In genomic region chr4:3344596-3344995, GRCh38 we compare ENCODE assay signal across 25 cellular contexts.
"Had no signal": no experiment of that assay in that cellular context is flagged by ENCODE, and none has a peak within 500 bp of the region (broad histone marks: within the 10 kb centered on the region; RNA-seq: fewer than 3 reads in every experiment).

No MANE protein-coding gene starts in this region.

- H3K27me3 Mint-ChIP-seq: activated CD4-positive, alpha-beta T cell treated with anti-CD3 and anti-CD28 coated beads for 36 hours; activated naive CD4-positive, alpha-beta T cell treated with anti-CD3 and anti-CD28 coated beads, Interleukin-2, amount 50 U/mL, for 24 hours; activated naive CD8-positive, alpha-beta T cell treated with anti-CD3 and anti-CD28 coated beads, Interleukin-2, amount 50 U/mL, for 24 hours had no signal

- H3K4me3 Mint-ChIP-seq: activated CD4-positive, alpha-beta T cell treated with anti-CD3 and anti-CD28 coated beads for 36 hours; activated naive CD4-positive, alpha-beta T cell treated with anti-CD3 and anti-CD28 coated beads, Interleukin-2, amount 50 U/mL, for 24 hours; activated naive CD8-positive, alpha-beta T cell treated with anti-CD3 and anti-CD28 coated beads, Interleukin-2, amount 50 U/mL, for 24 hours; nephron had no signal

- ATAC-seq: activated CD4-positive, alpha-beta T cell treated with anti-CD3 and anti-CD28 coated beads for 36 hours; activated naive CD8-positive, alpha-beta T cell treated with anti-CD3 and anti-CD28 coated beads, Interleukin-2, amount 50 U/mL, for 24 hours; left lung; psoas muscle had no signal

- H3K9me3 ChIP-seq: breast epithelium, esophagus squamous epithelium, left lung, psoas muscle, spleen, suprapubic skin, tibial artery had no signal

- H3K27me3 ChIP-seq: breast epithelium, esophagus squamous epithelium, left lung, spleen, suprapubic skin, tibial artery had no signal

- H3K36me3 ChIP-seq: breast epithelium, left lung, spleen had no signal

- H3K4me3 ChIP-seq: breast epithelium, esophagus squamous epithelium, left lung, lung, psoas muscle, spleen, suprapubic skin, tibial artery had no signal

- H3K9me3 Mint-ChIP-seq: activated naive CD4-positive, alpha-beta T cell treated with anti-CD3 and anti-CD28 coated beads, Interleukin-2, amount 50 U/mL, for 24 hours; activated naive CD8-positive, alpha-beta T cell treated with anti-CD3 and anti-CD28 coated beads, Interleukin-2, amount 50 U/mL, for 24 hours; activated T-helper 2 cell treated with anti-CD3 and anti-CD28 coated beads, Interferon-gamma antibody, Interleukin-2, Interleukin-4, amounts not matched to agents 10 μg/mL and 5 μg/mL and 100 μg/mL, durations not matched to agents 14 hours and 24 hours and 36 hours; nephron had no signal

- H3K36me3 Mint-ChIP-seq: activated naive CD4-positive, alpha-beta T cell treated with anti-CD3 and anti-CD28 coated beads, Interleukin-2, amount 50 U/mL, for 24 hours had no signal

- H3K27ac ChIP-seq: breast epithelium, esophagus squamous epithelium, left lung, parathyroid adenoma, psoas muscle, spleen, suprapubic skin, tibial artery had no signal

- H3K27ac Mint-ChIP-seq: activated CD4-positive, alpha-beta T cell treated with anti-CD3 and anti-CD28 coated beads for 36 hours; activated naive CD4-positive, alpha-beta T cell treated with anti-CD3 and anti-CD28 coated beads, Interleukin-2, amount 50 U/mL, for 24 hours; activated naive CD8-positive, alpha-beta T cell treated with anti-CD3 and anti-CD28 coated beads, Interleukin-2, amount 50 U/mL, for 24 hours; activated T-helper 2 cell treated with anti-CD3 and anti-CD28 coated beads, Interferon-gamma antibody, Interleukin-2, Interleukin-4, amounts not matched to agents 10 μg/mL and 5 μg/mL and 100 μg/mL, durations not matched to agents 14 hours and 24 hours and 36 hours; nephron had no signal

- DNase-seq: activated CD4-positive, alpha-beta T cell treated with anti-CD3 and anti-CD28 coated beads for 36 hours; activated CD4-positive, alpha-beta T cell treated with anti-CD3 and anti-CD28 coated beads, Interleukin-2, amount 50 U/mL, for 48 hours; activated CD4-positive, CD25-positive, alpha-beta regulatory T cell; activated naive CD8-positive, alpha-beta T cell treated with anti-CD3 and anti-CD28 coated beads, Interleukin-2, amount 50 U/mL, for 24 hours; activated T-cell treated with anti-CD3 and anti-CD28 coated beads, Interleukin-2, amount 50 U/mL, for 48 hours; amygdala; central memory CD4-positive, alpha-beta T cell; dermis blood vessel endothelial cell; effector CD4-positive, alpha-beta T cell; esophagus squamous epithelium; foreskin melanocyte; kidney glomerular epithelial cell; left lung; nucleus accumbens; psoas muscle; spleen; stimulated activated naive CD4-positive, alpha-beta T cell; tibial artery had no signal
